ENCODE assay signal across 30 cellular contexts in the genomic region with DNA sequence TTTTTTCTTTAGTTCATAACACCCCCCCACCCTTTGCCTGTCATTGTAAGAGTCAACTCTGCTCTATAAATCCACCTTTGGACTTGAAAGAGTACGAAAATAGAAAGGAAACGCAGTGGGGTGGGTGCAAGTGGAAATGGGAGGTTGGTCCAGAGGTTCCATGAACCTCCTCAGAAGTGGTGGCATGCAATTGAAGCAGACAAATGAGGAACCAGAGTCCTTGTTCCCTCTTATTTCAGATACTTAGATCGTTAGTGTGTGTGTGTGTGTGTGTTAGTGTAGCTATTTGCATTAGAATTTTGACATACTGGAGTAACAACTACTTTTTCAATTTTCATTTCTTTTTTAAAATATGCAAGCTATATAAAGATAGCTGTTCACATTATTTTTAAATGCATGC.
"Had no signal": no experiment of that assay in that cellular context is flagged by ENCODE, and none has a peak within 500 bp of the region (broad histone marks: within the 10 kb centered on the region; RNA-seq: fewer than 3 reads in every experiment).

No MANE protein-coding gene starts in this region.

- H3K4me3 ChIP-seq: colonic mucosa, dorsolateral prefrontal cortex, left lung, lung, sigmoid colon, smooth muscle cell, stomach, suprapubic skin, tibial nerve, uterus had no signal

- ATAC-seq: effector memory CD8-positive, alpha-beta T cell; esophagus mucosa; left lung; naive thymus-derived CD4-positive, alpha-beta T cell; stimulated activated memory B cell treated with anti-CD40 and anti-IgM and Interleukin-4, amounts not matched to agents 10 μg/mL and 1 μg/mL and 100 μg/mL, for 72 hours; WTC11 had no signal

- FAIRE-seq: bronchial epithelial cell, endothelial cell of umbilical vein had no signal

- H3K4me1 ChIP-seq: colonic mucosa, left lung, suprapubic skin, tibial nerve, uterus had no signal

- H3K27ac ChIP-seq: colonic mucosa, dorsolateral prefrontal cortex, left lung, sigmoid colon, stomach, suprapubic skin, tibial nerve, uterus had no signal

- H3K4me3 Mint-ChIP-seq: activated naive CD4-positive, alpha-beta T cell treated with anti-CD3 and anti-CD28 coated beads for 36 hours; activated naive CD8-positive, alpha-beta T cell treated with anti-CD3 and anti-CD28 coated beads, Interleukin-2, amount 10 ng/mL, durations not matched to agents 7 days and 5 days; effector memory CD8-positive, alpha-beta T cell; naive thymus-derived CD4-positive, alpha-beta T cell; neural crest cell; stimulated activated memory B cell treated with anti-CD40 and anti-IgM and Interleukin-4, amounts not matched to agents 10 μg/mL and 1 μg/mL and 100 μg/mL, for 72 hours; WTC11 had no signal

- DNase-seq: activated CD4-positive, alpha-beta T cell treated with anti-CD3 and anti-CD28 coated beads, Interleukin-2, amount 50 U/mL, for 48 hours; activated CD8-positive, alpha-beta memory T cell treated with anti-CD3 and anti-CD28 coated beads, Interleukin-2, amount 50 U/mL, for 48 hours; activated effector memory CD4-positive, alpha-beta T cell treated with Interleukin-2 at 50 U/mL for 16 hours; activated naive CD4-positive, alpha-beta T cell treated with anti-CD3 and anti-CD28 coated beads for 36 hours; activated naive CD8-positive, alpha-beta T cell treated with anti-CD3 and anti-CD28 coated beads, Interleukin-2, amount 10 ng/mL, durations not matched to agents 7 days and 5 days; activated T-cell treated with anti-CD3 and anti-CD28 coated beads, Interleukin-2, amount 50 U/mL, for 48 hours; amniotic stem cell; colonic mucosa; dorsolateral prefrontal cortex; effector memory CD8-positive, alpha-beta T cell; foreskin melanocyte; hippocampal formation; kidney glomerular epithelial cell; left lung; naive thymus-derived CD4-positive, alpha-beta T cell; retina; sigmoid colon; stimulated activated CD4-positive, alpha-beta T cell treated with anti-CD3 and anti-CD28 coated beads, Interleukin-15, amount 100 ng/mL, for 24 hours; stomach; uterus had no signal

- H3K27me3 Mint-ChIP-seq: activated naive CD8-positive, alpha-beta T cell treated with anti-CD3 and anti-CD28 coated beads, Interleukin-2, amount 10 ng/mL, durations not matched to agents 7 days and 5 days; effector memory CD8-positive, alpha-beta T cell; naive thymus-derived CD4-positive, alpha-beta T cell; stimulated activated memory B cell treated with anti-CD40 and anti-IgM and Interleukin-4, amounts not matched to agents 10 μg/mL and 1 μg/mL and 100 μg/mL, for 72 hours had no signal

- H3K9me3 Mint-ChIP-seq: activated naive CD4-positive, alpha-beta T cell treated with anti-CD3 and anti-CD28 coated beads for 36 hours; activated naive CD8-positive, alpha-beta T cell treated with anti-CD3 and anti-CD28 coated beads, Interleukin-2, amount 10 ng/mL, durations not matched to agents 7 days and 5 days; effector memory CD8-positive, alpha-beta T cell; naive thymus-derived CD4-positive, alpha-beta T cell; neural crest cell; stimulated activated memory B cell treated with anti-CD40 and anti-IgM and Interleukin-4, amounts not matched to agents 10 μg/mL and 1 μg/mL and 100 μg/mL, for 72 hours; WTC11 had no signal

- H3K9me3 ChIP-seq: colonic mucosa, left lung, sigmoid colon, stomach, suprapubic skin, tibial nerve, uterus had no signal

- H3K4me1 Mint-ChIP-seq: activated naive CD8-positive, alpha-beta T cell treated with anti-CD3 and anti-CD28 coated beads, Interleukin-2, amount 10 ng/mL, durations not matched to agents 7 days and 5 days; neural crest cell; stimulated activated memory B cell treated with anti-CD40 and anti-IgM and Interleukin-4, amounts not matched to agents 10 μg/mL and 1 μg/mL and 100 μg/mL, for 72 hours; WTC11 had no signal

- H3K36me3 ChIP-seq: colonic mucosa, uterus had no signal

- H3K27me3 ChIP-seq: colonic mucosa, dorsolateral prefrontal cortex, left lung, sigmoid colon, stomach, suprapubic skin, tibial nerve, uterus had no signal
